11 cellular contexts compared by ENCODE assay signal in the genomic region with DNA sequence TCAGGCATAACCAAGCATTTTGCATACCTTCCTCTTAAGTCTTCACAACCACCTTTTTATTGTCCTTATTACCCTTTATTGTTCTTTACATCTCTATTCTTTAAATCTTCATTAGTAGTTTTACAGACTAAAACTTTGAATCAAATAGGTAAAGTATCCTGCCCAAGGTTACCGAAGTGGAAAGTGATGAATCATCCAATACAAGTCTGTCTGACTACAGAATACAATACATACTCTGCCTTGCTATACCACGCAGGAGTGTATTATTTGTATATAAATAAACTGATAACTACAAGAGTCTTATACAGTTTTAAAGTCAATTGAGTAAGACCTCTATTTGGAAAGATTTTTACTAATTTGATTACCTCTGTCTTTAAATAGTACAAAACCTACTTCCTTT.
A peak's percentile ranks its signal among the peaks of the same experiment; 100 is the strongest.
DNase-seq lines count a peak whose midpoint lies in the region; ATAC-seq and TF ChIP-seq lines count a peak whose summit lies in the region.
"Had no signal": no experiment of that assay in that cellular context is flagged by ENCODE, and none has a peak within 500 bp of the region (broad histone marks: within the 10 kb centered on the region; RNA-seq: fewer than 3 reads in every experiment).

No MANE protein-coding gene starts in this region.

- ATAC-seq in HG02623 (IDR thresholded peaks at IDR 0.05; ENCODE audit: unreplicated experiment) (peak; percentile 43), natural killer cell (no peak), gastrocnemius medialis (no peak)

- peaks cover 28% of the 10 kb centered on the region for H3K36me3 Mint-ChIP-seq in activated CD4-positive, alpha-beta T cell treated with anti-CD3 and anti-CD28 coated beads, Interleukin-2, amount 10 ng/mL, durations not matched to agents 24 days and 14 days (ENCODE audit: low read depth)
- H3K36me3 Mint-ChIP-seq in natural killer cell: no peaks in the 10 kb centered on the region

- intact Hi-C loops in activated CD4-positive, alpha-beta T cell treated with anti-CD3 and anti-CD28 coated beads, Interleukin-2, amount 10 ng/mL, durations not matched to agents 24 days and 14 days (cut with micrococcal nuclease): loop anchor here (2.0 to 10.0 kb wide), 7 partner anchors 13 to 593 kb away; no protein-coding TSS in a partner anchor
- intact Hi-C loops in PC-9 (cut with micrococcal nuclease; ENCODE audit: unreplicated experiment): no loop called here
- intact Hi-C loops in natural killer cell (cut with micrococcal nuclease): loop anchor here (2.0 to 10.0 kb wide), 4 partner anchors 59 to 341 kb away; no protein-coding TSS in a partner anchor
- intact Hi-C loops in gastrocnemius medialis (cut with DNase I; ENCODE audit: low total_unique reads): no loop called here

- in situ Hi-C loops in gastrocnemius medialis (cut with MboI; ENCODE audit: low sequenced_read_pairs in 4 of 4): no loop called here

- POLR2A ChIA-PET in PC-9 (lab: Charles Lee; ENCODE audit: unreplicated experiment): no interaction called here

- peaks cover 11% of the 10 kb centered on the region for H3K9me3 Mint-ChIP-seq in activated CD4-positive, alpha-beta T cell treated with anti-CD3 and anti-CD28 coated beads, Interleukin-2, amount 10 ng/mL, durations not matched to agents 24 days and 14 days
- no peaks in the 10 kb centered on the region for H3K9me3 Mint-ChIP-seq in natural killer cell

- peak overlapping the region; percentile 16; the same call in 1 of the 2 replicates for H3K27ac ChIP-seq in PC-9
- no peak overlapping the region for H3K27ac ChIP-seq in gastrocnemius medialis
- H3K27ac ChIP-seq: epithelial cell of prostate, SK-N-MC had no signal

- no TSS peak for BruUV-seq in PC-9 (replicated peaks; lab: Mats Ljungman, UMichigan)

- H3K27me3 ChIP-seq in PC-9 (ENCODE audit: insufficient read depth, low read depth) (no peaks in the 10 kb centered on the region), gastrocnemius medialis (no peaks in the 10 kb centered on the region)

- 0 out of 2 replicates have a peak, but pooled peaks cover 3% of the 10 kb centered on the region for H3K79me2 ChIP-seq in PC-9 (ENCODE audit: low read depth)

- H3K4me2 ChIP-seq in PC-9: no peak overlapping the region

- H3K9me2 ChIP-seq in PC-9 (ENCODE audit: insufficient read depth): no peaks in the 10 kb centered on the region

- no peaks in the 10 kb centered on the region for H4K20me1 ChIP-seq in PC-9 (ENCODE audit: insufficient read depth)

- H3K9me3 ChIP-seq in PC-9 (ENCODE audit: insufficient read depth, low read depth) (no peaks in the 10 kb centered on the region), gastrocnemius medialis (no peaks in the 10 kb centered on the region)

- peak overlapping the region; percentile 67 for H3K4me3 Mint-ChIP-seq in activated CD4-positive, alpha-beta T cell treated with anti-CD3 and anti-CD28 coated beads, Interleukin-2, amount 10 ng/mL, durations not matched to agents 24 days and 14 days
- H3K4me3 Mint-ChIP-seq in natural killer cell: no peak overlapping the region

- H3K4me1 ChIP-seq in PC-9 (replicated peaks; ENCODE audit: insufficient read depth) (peaks cover 14% of the 10 kb centered on the region), gastrocnemius medialis (peaks cover 4 to 20% of the 10 kb centered on the region in 2 donors)

- no peak for TF ChIP-seq POLR2A in gastrocnemius medialis (IDR thresholded peaks at IDR 0.05)

- peaks cover 10% of the 10 kb centered on the region; the same call in 1 of the 2 replicates for H3F3A ChIP-seq in PC-9 (ENCODE audit: insufficient read depth, low read depth)

- CTCF ChIA-PET in PC-9 (lab: Charles Lee): no interaction called here

- H3K4me1 Mint-ChIP-seq in activated CD4-positive, alpha-beta T cell treated with anti-CD3 and anti-CD28 coated beads, Interleukin-2, amount 10 ng/mL, durations not matched to agents 24 days and 14 days: peaks cover 61% of the 10 kb centered on the region
- H3K4me1 Mint-ChIP-seq in natural killer cell: peaks cover 54 to 59% of the 10 kb centered on the region in 2 donors

- no peak overlapping the region for H3K4me3 ChIP-seq in PC-9
- H3K4me3 ChIP-seq in gastrocnemius medialis: no peak overlapping the region
- H3K4me3 ChIP-seq: SK-N-MC had no signal

- DNase-seq in activated CD4-positive, alpha-beta T cell treated with anti-CD3 and anti-CD28 coated beads, Interleukin-2, amount 10 ng/mL, durations not matched to agents 24 days and 14 days: no peak
- no peak for DNase-seq in activated CD4-positive, alpha-beta T cell treated with anti-CD3 and anti-CD28 coated beads for 4 hours
- DNase-seq in PC-9 (no peak), natural killer cell (no peak), gastrocnemius medialis (no peak), NCI-H2171 treated with DMSO at 0.1 percent for 48 hours (lab: John Stamatoyannopoulos, UW) (no peak)
- no peak for DNase-seq in activated CD8-positive, alpha-beta memory T cell treated with anti-CD3 and anti-CD28 coated beads for 24 hours
- DNase-seq: NCI-H1694 treated with DMSO at 0.1 percent for 48 hours had no signal

- H3K36me3 ChIP-seq in PC-9 (ENCODE audit: low read depth): no peaks in the 10 kb centered on the region
- no peaks in the 10 kb centered on the region for H3K36me3 ChIP-seq in gastrocnemius medialis

- H3K27me3 Mint-ChIP-seq in activated CD4-positive, alpha-beta T cell treated with anti-CD3 and anti-CD28 coated beads, Interleukin-2, amount 10 ng/mL, durations not matched to agents 24 days and 14 days: no peaks in the 10 kb centered on the region
- H3K27me3 Mint-ChIP-seq in natural killer cell (ENCODE audit: low read depth in 2 of 2): no peaks in the 10 kb centered on the region

- peak overlapping the region; percentile 94 for H3K27ac Mint-ChIP-seq in activated CD4-positive, alpha-beta T cell treated with anti-CD3 and anti-CD28 coated beads, Interleukin-2, amount 10 ng/mL, durations not matched to agents 24 days and 14 days
- peak overlapping the region; percentile 87 to 88 for H3K27ac Mint-ChIP-seq in natural killer cell

- no peak for TF ChIP-seq CTCF in PC-9 (conservative IDR thresholded peaks at IDR 0.05)
- TF ChIP-seq CTCF in natural killer cell (IDR thresholded peaks at IDR 0.05): no peak
- no peak for TF ChIP-seq CTCF in gastrocnemius medialis (IDR thresholded peaks at IDR 0.05 in 4 of 5, conservative IDR thresholded peaks at IDR 0.05 in 1 of 5)

- H2AFZ ChIP-seq in PC-9: no peak overlapping the region

Comparison
In these comparisons a context has a peak if more than half of its experiments do, and no peak if none do; other contexts are left out.
1. intact Hi-C loops: an anchor here in activated CD4-positive, alpha-beta T cell treated with anti-CD3 and anti-CD28 coated beads, Interleukin-2, amount 10 ng/mL, durations not matched to agents 24 days and 14 days (2.0 to 10.0 kb wide) and natural killer cell (2.0 to 10.0 kb wide); none called in PC-9 and gastrocnemius medialis.